Comparison of ENCODE assay signal across 9 cellular contexts in the genomic region with DNA sequence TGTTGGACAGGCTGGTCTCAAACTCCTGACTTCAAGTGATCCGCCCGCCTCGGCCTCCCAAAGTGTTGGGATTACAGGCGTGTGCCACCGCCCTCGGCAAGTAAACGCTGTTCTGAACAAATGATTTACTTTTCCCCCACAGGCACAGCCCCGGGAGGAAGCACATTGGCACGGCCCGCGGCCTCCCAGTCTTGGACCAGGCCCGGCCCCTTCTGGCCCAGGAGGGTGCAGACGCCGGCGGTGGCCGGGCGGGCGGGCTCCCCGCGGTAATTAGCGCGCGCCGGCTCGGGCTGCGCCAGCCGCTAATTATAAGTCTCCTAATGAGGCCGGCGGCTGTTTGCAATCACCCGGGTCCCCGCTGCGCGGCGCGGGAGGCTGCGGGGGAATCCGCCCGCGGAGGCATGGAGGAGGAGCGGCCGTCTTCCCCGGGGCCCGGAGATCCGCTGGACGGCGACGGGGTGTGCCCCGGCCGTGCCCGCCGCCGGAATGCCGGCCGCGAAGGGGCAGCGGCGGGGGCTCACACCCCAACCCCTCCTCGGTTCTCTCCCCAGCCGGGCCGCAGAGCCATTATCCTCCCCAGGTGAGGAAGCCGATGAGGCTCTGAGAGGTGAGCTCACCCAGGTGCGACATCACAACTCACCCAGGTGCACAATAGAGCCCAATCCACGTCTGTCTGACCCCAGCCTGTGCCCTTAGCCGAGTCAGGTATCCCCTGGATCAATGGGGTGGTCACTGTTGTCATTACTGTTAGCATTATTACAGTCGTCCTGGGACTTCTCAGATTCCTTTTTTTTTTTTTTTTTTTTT. TPM values are rescaled to one million over a fixed set of nuclear protein-coding genes. Genes with fewer than 3 reads are reported as not detected.
DNase-seq lines count a peak whose midpoint lies in the region; ATAC-seq and TF ChIP-seq lines count a peak whose summit lies in the region.
"Had no signal": no experiment of that assay in that cellular context is flagged by ENCODE, and none has a peak within 500 bp of the region (broad histone marks: within the 10 kb centered on the region; RNA-seq: fewer than 3 reads in every experiment).

No MANE protein-coding gene starts in this region.

- no peak overlapping the region for H3K27ac Mint-ChIP-seq in activated T-helper 2 cell treated with anti-CD3 and anti-CD28 coated beads, Interferon-gamma antibody, Interleukin-2, Interleukin-4, amounts not matched to agents 10 μg/mL and 5 μg/mL and 100 μg/mL, durations not matched to agents 14 hours and 24 hours and 36 hours

- no peaks in the 10 kb centered on the region for H3K9me3 Mint-ChIP-seq in activated T-helper 2 cell treated with anti-CD3 and anti-CD28 coated beads, Interferon-gamma antibody, Interleukin-2, Interleukin-4, amounts not matched to agents 10 μg/mL and 5 μg/mL and 100 μg/mL, durations not matched to agents 14 hours and 24 hours and 36 hours

- H3K4me3 Mint-ChIP-seq in activated T-helper 2 cell treated with anti-CD3 and anti-CD28 coated beads, Interferon-gamma antibody, Interleukin-2, Interleukin-4, amounts not matched to agents 10 μg/mL and 5 μg/mL and 100 μg/mL, durations not matched to agents 14 hours and 24 hours and 36 hours (ENCODE audit: low read depth): peak overlapping the region; percentile 57

- H3K36me3 Mint-ChIP-seq in activated T-helper 2 cell treated with anti-CD3 and anti-CD28 coated beads, Interferon-gamma antibody, Interleukin-2, Interleukin-4, amounts not matched to agents 10 μg/mL and 5 μg/mL and 100 μg/mL, durations not matched to agents 14 hours and 24 hours and 36 hours (ENCODE audit: low read depth): peaks cover 6% of the 10 kb centered on the region

- H3K4me3 ChIP-seq in OCI-LY7 (ENCODE audit: low read depth, low read length, poor library complexity, severe bottlenecking): peak overlapping the region; percentile 52
- peak overlapping the region; percentile 11 to 54 for H3K4me3 ChIP-seq in gastroesophageal sphincter
- peak overlapping the region; percentile 13 to 52 (median 31) for H3K4me3 ChIP-seq in tibial nerve

- no peaks in the 10 kb centered on the region for H3K9me2 ChIP-seq in OCI-LY7 (ENCODE audit: insufficient read depth, low read length)

- peak; percentile 38 to 71 for DNase-seq in NCI-H2081 (lab: John Stamatoyannopoulos, UW)
- DNase-seq in NCI-H2081 treated with DMSO at 0.1 percent for 48 hours (lab: John Stamatoyannopoulos, UW): no peak
- peak; percentile 57 for DNase-seq in OCI-LY7 (ENCODE audit: low spot score)
- DNase-seq in activated T-helper 2 cell treated with anti-CD3 and anti-CD28 coated beads, Interferon-gamma antibody, Interleukin-2, Interleukin-4, amounts not matched to agents 10 μg/mL and 5 μg/mL and 100 μg/mL, durations not matched to agents 14 hours and 24 hours and 36 hours (ENCODE audit: low spot score): peak; percentile 24
- peak in 48 of 56 donors; percentile 10 to 81 (median 40) for DNase-seq in nucleus accumbens (lab: John Stamatoyannopoulos, UW)
- DNase-seq in tibial nerve (ENCODE audit: low spot score in 2 of 2): peak; percentile 19 to 20
- no peak for DNase-seq in NCI-H1048 (lab: John Stamatoyannopoulos, UW)
- DNase-seq: DND-41 had no signal

- H3K4me1 ChIP-seq in OCI-LY7 (ENCODE audit: insufficient read depth, low read length, poor library complexity, severe bottlenecking): peaks cover 21% of the 10 kb centered on the region
- H3K4me1 ChIP-seq in gastroesophageal sphincter: peaks cover 0 to 47% (median 0%) of the 10 kb centered on the region in 3 donors
- peaks cover 0 to 49% (median 12%) of the 10 kb centered on the region in 4 donors for H3K4me1 ChIP-seq in tibial nerve

- H3K79me2 ChIP-seq in OCI-LY7 (ENCODE audit: insufficient read depth, low read depth, low read length): peaks cover 8% of the 10 kb centered on the region; the same call in 1 of the 2 replicates

- H4K20me1 ChIP-seq in OCI-LY7 (ENCODE audit: insufficient read depth, low read length): no peaks in the 10 kb centered on the region

- ATAC-seq in gastroesophageal sphincter: peak; percentile 13

- no TSS peak for BruUV-seq in OCI-LY7 (replicated peaks; lab: Mats Ljungman, UMichigan)

- TF ChIP-seq POLR2A in gastroesophageal sphincter (IDR thresholded peaks at IDR 0.05) (no peak), tibial nerve (IDR thresholded peaks at IDR 0.05) (no peak)

- H3K9me3 ChIP-seq in OCI-LY7 (ENCODE audit: low read length) (no peaks in the 10 kb centered on the region), gastroesophageal sphincter (no peaks in the 10 kb centered on the region), tibial nerve (no peaks in the 10 kb centered on the region)

- peak; percentile 53 for TF ChIP-seq CTCF in OCI-LY7 (conservative IDR thresholded peaks at IDR 0.05; ENCODE audit: low read length)
- peak in 3 of 4 experiments; percentile 35 to 64 (median 50) for TF ChIP-seq CTCF in gastroesophageal sphincter (IDR thresholded peaks at IDR 0.05)
- peak in 3 of 5 experiments; percentile 18 to 46 (median 31) for TF ChIP-seq CTCF in tibial nerve (IDR thresholded peaks at IDR 0.05)

- peak overlapping the region; percentile 63 for H3K4me2 ChIP-seq in OCI-LY7 (ENCODE audit: low read length)

- WGBS in gastroesophageal sphincter (ENCODE audit: low coverage in 1 of 2), 2 donors: 9% methylated on average over 9 of the region's 65 CpGs; no CpG with 5 or more reads in 1 of the 2 donors
- WGBS in tibial nerve, 2 donors: 4 to 7% methylated on average over 27 to 45 of the region's 65 CpGs

- H3K27me3 ChIP-seq in gastroesophageal sphincter (no peaks in the 10 kb centered on the region), tibial nerve (no peaks in the 10 kb centered on the region)

- H3K27ac ChIP-seq in OCI-LY7 (ENCODE audit: low read depth, low read length, poor library complexity, severe bottlenecking) (no peak overlapping the region), gastroesophageal sphincter (peak overlapping the region in 3 of 4 donors; percentile 8 to 58 (median 49)), tibial nerve (peak overlapping the region in 1 of 4 donors; percentile 35)

- intact Hi-C loops in OCI-LY7 (cut with micrococcal nuclease; ENCODE audit: unreplicated experiment): loop anchor here (5.0 kb wide), 2 partner anchors 143 to 528 kb away; partner anchors contain the start of gene ACADS
- intact Hi-C loops in activated T-helper 2 cell treated with anti-CD3 and anti-CD28 coated beads, Interferon-gamma antibody, Interleukin-2, Interleukin-4, amounts not matched to agents 10 μg/mL and 5 μg/mL and 100 μg/mL, durations not matched to agents 14 hours and 24 hours and 36 hours (cut with micrococcal nuclease): loop anchor here (5.0 to 10.0 kb wide), 2 partner anchors 260 to 388 kb away; partner anchors contain the start of gene PLA2G1B

- H3K36me3 ChIP-seq in OCI-LY7 (ENCODE audit: insufficient read depth, low read length) (peaks cover 8% of the 10 kb centered on the region), gastroesophageal sphincter (peaks cover 0 to 6% of the 10 kb centered on the region in 2 donors), tibial nerve (peaks cover 0 to 7% (median under 1%) of the 10 kb centered on the region in 3 donors)

- H2AFZ ChIP-seq in OCI-LY7 (ENCODE audit: low read length): peak overlapping the region; percentile 61

- TF ChIP-seq EP300 in gastroesophageal sphincter (IDR thresholded peaks at IDR 0.05) (no peak), tibial nerve (IDR thresholded peaks at IDR 0.05) (no peak)

- H3K27me3 Mint-ChIP-seq in activated T-helper 2 cell treated with anti-CD3 and anti-CD28 coated beads, Interferon-gamma antibody, Interleukin-2, Interleukin-4, amounts not matched to agents 10 μg/mL and 5 μg/mL and 100 μg/mL, durations not matched to agents 14 hours and 24 hours and 36 hours (ENCODE audit: low read depth): peaks cover 16% of the 10 kb centered on the region

- POLR2A ChIA-PET in OCI-LY7 (lab: Charles Lee): no interaction called here

- peaks cover 26% of the 10 kb centered on the region for H3K4me1 Mint-ChIP-seq in activated T-helper 2 cell treated with anti-CD3 and anti-CD28 coated beads, Interferon-gamma antibody, Interleukin-2, Interleukin-4, amounts not matched to agents 10 μg/mL and 5 μg/mL and 100 μg/mL, durations not matched to agents 14 hours and 24 hours and 36 hours (ENCODE audit: low read depth)

- CTCF ChIA-PET in OCI-LY7 (lab: Charles Lee; ENCODE audit: unreplicated experiment): interaction anchor here (0.7 kb wide), 1 partner anchor 443 kb away, joined by 3 read pairs; no protein-coding TSS in a partner anchor

RNA-seq across cellular contexts. Expression of gene POP5, which starts 3.3 kb away (rescaled TPM):
- total RNA-seq in OCI-LY7 (2014; rRNA removed; shearing (Covaris generic)): 65.8 and 73.4 TPM in 2 replicates
- total RNA-seq in OCI-LY7 (2022): 61.8 and 61.9 TPM in 2 replicates
- 64.3 and 65.7 TPM in 2 replicates for total RNA-seq in activated T-helper 2 cell treated with anti-CD3 and anti-CD28 coated beads, Interferon-gamma antibody, Interleukin-2, Interleukin-4, amounts not matched to agents 10 μg/mL and 5 μg/mL and 100 μg/mL, durations not matched to agents 14 hours and 24 hours and 36 hours
- 10 to 100 TPM; 18.2 to 42.0 (median 27.6) TPM for total RNA-seq in gastroesophageal sphincter
- 10 to 100 TPM; 32.6 to 57.6 (median 51.7) TPM for total RNA-seq in tibial nerve

RNA-seq across cellular contexts. Expression of gene RNF10, which starts 50.4 kb away (rescaled TPM):
- total RNA-seq in OCI-LY7 (2014; rRNA removed; shearing (Covaris generic)): 52.2 and 66.3 TPM in 2 replicates
- total RNA-seq in OCI-LY7 (2022): 150 TPM in 2 replicates
- total RNA-seq in activated T-helper 2 cell treated with anti-CD3 and anti-CD28 coated beads, Interferon-gamma antibody, Interleukin-2, Interleukin-4, amounts not matched to agents 10 μg/mL and 5 μg/mL and 100 μg/mL, durations not matched to agents 14 hours and 24 hours and 36 hours: 177 and 200 TPM in 2 replicates
- total RNA-seq in gastroesophageal sphincter: 100 to 1,000 TPM; 134 to 273 (median 161) TPM
- 100 to 1,000 TPM; 201 to 306 (median 264) TPM for total RNA-seq in tibial nerve

RNA-seq across cellular contexts. Expression of gene COQ5, which starts 55.6 kb away (rescaled TPM):
- total RNA-seq in OCI-LY7 (2014; rRNA removed; shearing (Covaris generic)): 29.4 and 40.9 TPM in 2 replicates
- total RNA-seq in OCI-LY7 (2022) (48.8 and 49.5 TPM in 2 replicates), gastroesophageal sphincter (10 to 100 TPM; 19.3 to 27.6 (median 22.6) TPM), tibial nerve (10 to 100 TPM; 21.6 to 23.7 (median 23.4) TPM)
- total RNA-seq in activated T-helper 2 cell treated with anti-CD3 and anti-CD28 coated beads, Interferon-gamma antibody, Interleukin-2, Interleukin-4, amounts not matched to agents 10 μg/mL and 5 μg/mL and 100 μg/mL, durations not matched to agents 14 hours and 24 hours and 36 hours: 29.3 and 29.9 TPM in 2 replicates

RNA-seq across cellular contexts. Expression of gene CABP1, which starts 55.9 kb away (rescaled TPM):
- 0.18 and 0.79 TPM in 2 replicates for total RNA-seq in OCI-LY7 (2014; rRNA removed; shearing (Covaris generic))
- total RNA-seq in OCI-LY7 (2022) (2.4 and 3.8 TPM in 2 replicates), gastroesophageal sphincter (1 to 10 TPM in 3 of 4 donors, under 1 TPM in 1; 0.81 to 3.0 (median 1.2) TPM), tibial nerve (under 1 TPM in 2 of 4 donors, not detected in 2; 0.21 to 0.22 TPM)
- 0.27 and 0.41 TPM in 2 replicates for total RNA-seq in activated T-helper 2 cell treated with anti-CD3 and anti-CD28 coated beads, Interferon-gamma antibody, Interleukin-2, Interleukin-4, amounts not matched to agents 10 μg/mL and 5 μg/mL and 100 μg/mL, durations not matched to agents 14 hours and 24 hours and 36 hours

Comparison
In these comparisons a context has a peak if more than half of its experiments do, and no peak if none do; other contexts are left out.
1. DNase-seq: peak in NCI-H2081 (2 of 2), OCI-LY7 (single experiment), activated T-helper 2 cell treated with anti-CD3 and anti-CD28 coated beads, Interferon-gamma antibody, Interleukin-2, Interleukin-4, amounts not matched to agents 10 μg/mL and 5 μg/mL and 100 μg/mL, durations not matched to agents 14 hours and 24 hours and 36 hours (single experiment), nucleus accumbens (48 of 56) and tibial nerve (2 of 2); none in NCI-H2081 treated with DMSO at 0.1 percent for 48 hours (single experiment) and NCI-H1048 (single experiment).
2. Peak in every context shown above with its lines, with median percentiles within 50 percentile points of each other: H3K4me3 ChIP-seq and CTCF ChIP-seq.